Comparison of ENCODE assay signal across 8 cellular contexts in genomic region chr10:61902448-61903183, GRCh38. TPM values are rescaled to one million over a fixed set of nuclear protein-coding genes. Genes with fewer than 3 reads are reported as not detected.
DNase-seq lines count a peak whose midpoint lies in the region; ATAC-seq and TF ChIP-seq lines count a peak whose summit lies in the region.

No MANE protein-coding gene starts in this region.

- intact Hi-C loops in psoas muscle (cut with DNase I), result loop anchor here (2.0 to 10.0 kb wide), 4 partner anchors 90 to 180 kb away; no protein-coding TSS in a partner anchor

- H3K27ac ChIP-seq in HUES64 (ENCODE audit: low read depth, low read length), result no peak overlapping the region; the same call in 1 of the 2 replicates
- H3K27ac ChIP-seq in psoas muscle, result peak overlapping the region; percentile 98

- no peaks in the 10 kb centered on the region for H3K9me3 ChIP-seq in HUES64 (ENCODE audit: insufficient read depth, low read depth, low read length)
- no peaks in the 10 kb centered on the region for H3K9me3 ChIP-seq in psoas muscle

- peak; percentile 42 for DNase-seq in NK-92 treated with Interleukin-12 subunit alpha and Interleukin-12 subunit beta, amount 100 ng/mL, for 24 hours (lab: John Stamatoyannopoulos, UW)
- DNase-seq in NK-92 (lab: John Stamatoyannopoulos, UW; ENCODE audit: unreplicated experiment) (no peak), SW480 (ENCODE audit: low spot score) (peak; percentile 78), anterior cingulate cortex (lab: John Stamatoyannopoulos, UW) (peak in 49 of 58 donors; percentile 4 to 80 (median 51)), hepatic stellate cell (ENCODE audit: low spot score) (peak; percentile 56), psoas muscle (no peak)

- H3K27me3 ChIP-seq in HUES64 (ENCODE audit: insufficient read depth, low read length) (peaks cover 51% of the 10 kb centered on the region), psoas muscle (ENCODE audit: insufficient read depth in 3 of 3, low read length in 2 of 3) (no peaks in the 10 kb centered on the region)

- ATAC-seq in psoas muscle, result peak; percentile 17 to 47 (median 22)
- ATAC-seq in HG02610 (IDR thresholded peaks at IDR 0.05; ENCODE audit: unreplicated experiment), result no peak

- H3K36me3 ChIP-seq in HUES64 (ENCODE audit: insufficient read depth, low read length), result no peaks in the 10 kb centered on the region
- H3K36me3 ChIP-seq in psoas muscle (ENCODE audit: insufficient read depth in 1 of 2, low read depth in 1 of 2), result no peaks in the 10 kb centered on the region

- no peak for TF ChIP-seq CTCF in psoas muscle (IDR thresholded peaks at IDR 0.05)

- H3K4me1 ChIP-seq in HUES64 (ENCODE audit: insufficient read depth, low read length), result peaks cover 44% of the 10 kb centered on the region
- peaks cover 29% of the 10 kb centered on the region for H3K4me1 ChIP-seq in psoas muscle

- H3K4me3 ChIP-seq in HUES64 (ENCODE audit: low read length), result peak overlapping the region; percentile 61
- H3K4me3 ChIP-seq in psoas muscle, result peak overlapping the region; percentile 98

- no peak overlapping the region for H3K9ac ChIP-seq in HUES64 (ENCODE audit: low read depth, low read length)

- under 1% methylated on average over 24 of the region's 24 CpGs for WGBS in HUES64
- WGBS in psoas muscle, 3 donors, result 0 to 1% (median 0%) methylated on average over 18 to 24 of the region's 24 CpGs

RNA-seq across cellular contexts. Expression of gene ARID5B, which starts 1.1 kb away (rescaled TPM):
- polyA plus RNA-seq in HUES64 (2013, experiment 1 of 2), result 0.95 TPM
- 2.2 TPM for polyA plus RNA-seq in HUES64 (2013, experiment 2 of 2)
- total RNA-seq in psoas muscle, result 100 to 1,000 TPM in 2 of 4 donors, 10 to 100 TPM in 2; 47.7 to 166 (median 104) TPM
- polyA plus RNA-seq in psoas muscle, result 10 to 100 TPM in 2 of 3 donors, 1 to 10 TPM in 1; 8.5 to 93.0 (median 75.9) TPM

Comparison
In these comparisons a context has a peak if more than half of its experiments do, and no peak if none do; other contexts are left out.
1. DNase-seq: peak in NK-92 treated with Interleukin-12 subunit alpha and Interleukin-12 subunit beta, amount 100 ng/mL, for 24 hours (single experiment), SW480 (single experiment), anterior cingulate cortex (49 of 58) and hepatic stellate cell (single experiment); none in NK-92 (single experiment) and psoas muscle (0 of 2).